Comparison of ENCODE assay signal across 9 cellular contexts in the genomic region with DNA sequence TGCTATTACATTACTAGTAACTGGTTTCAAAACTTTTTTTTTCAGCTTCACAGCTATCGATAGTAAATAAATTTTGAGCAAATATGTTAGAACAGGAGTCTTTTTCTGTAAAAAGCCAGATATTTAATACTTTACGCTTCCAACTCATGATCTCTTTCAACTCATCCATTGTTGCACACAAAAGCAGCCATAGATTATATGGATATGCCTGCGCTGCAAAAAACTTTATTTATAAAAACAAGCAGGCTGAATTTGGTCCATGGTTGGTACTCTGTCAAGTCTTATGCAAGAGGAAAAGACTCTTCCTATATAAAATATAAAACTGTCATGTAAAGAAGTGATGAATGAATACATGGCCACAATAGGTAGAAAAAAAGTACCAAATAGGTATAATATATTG.
"Had no signal": no experiment of that assay in that cellular context is flagged by ENCODE, and none has a peak within 500 bp of the region (broad histone marks: within the 10 kb centered on the region; RNA-seq: fewer than 3 reads in every experiment).

No MANE protein-coding gene starts in this region.

- H3K4me2 ChIP-seq: KMS-11 had no signal

- H3K4me3 ChIP-seq: HAP-1 had no signal

- H3K27ac Mint-ChIP-seq: HFFc6 had no signal

- H3K9ac ChIP-seq: KMS-11 had no signal

- H3K4me3 Mint-ChIP-seq: HFFc6 had no signal

- H3K9me3 ChIP-seq: HAP-1 had no signal

- H3K36me3 ChIP-seq: HAP-1 had no signal

- ATAC-seq: HCT116 had no signal

- DNase-seq: GOT3, H7, HFFc6, IMR-90, KBM-7 had no signal

- FAIRE-seq: HTR-8/SVneo had no signal

- H3K4me1 ChIP-seq: HAP-1 had no signal

- H3K27ac ChIP-seq: KMS-11 had no signal
